Comparison of ENCODE assay signal across 1 cellular context in the genomic region with DNA sequence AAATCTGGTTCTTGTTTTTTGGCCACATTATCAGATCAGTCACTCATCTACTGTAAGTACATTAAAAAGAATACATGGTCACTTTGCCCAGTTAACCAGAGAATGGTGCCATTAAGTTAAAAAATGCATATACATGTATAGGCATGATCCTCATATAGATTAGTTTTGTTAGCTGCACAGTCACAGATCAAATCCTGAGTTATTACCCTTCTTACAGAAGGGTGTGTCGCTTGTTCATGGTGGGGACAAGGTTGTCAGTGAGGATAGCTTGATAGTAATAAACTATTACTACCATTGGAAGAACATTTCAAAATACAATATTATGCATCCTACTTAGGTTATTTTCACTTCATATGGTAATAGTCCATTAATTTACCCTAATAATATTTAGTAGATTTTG.
TF ChIP-seq lines count a peak whose summit lies in the region.

No MANE protein-coding gene starts in this region.

TF ChIP-seq in K562, 482 proteins besides CTCF, POLR2A, EP300 and RAD21 (continued from another document):
- TF ChIP-seq, protein P1, sequence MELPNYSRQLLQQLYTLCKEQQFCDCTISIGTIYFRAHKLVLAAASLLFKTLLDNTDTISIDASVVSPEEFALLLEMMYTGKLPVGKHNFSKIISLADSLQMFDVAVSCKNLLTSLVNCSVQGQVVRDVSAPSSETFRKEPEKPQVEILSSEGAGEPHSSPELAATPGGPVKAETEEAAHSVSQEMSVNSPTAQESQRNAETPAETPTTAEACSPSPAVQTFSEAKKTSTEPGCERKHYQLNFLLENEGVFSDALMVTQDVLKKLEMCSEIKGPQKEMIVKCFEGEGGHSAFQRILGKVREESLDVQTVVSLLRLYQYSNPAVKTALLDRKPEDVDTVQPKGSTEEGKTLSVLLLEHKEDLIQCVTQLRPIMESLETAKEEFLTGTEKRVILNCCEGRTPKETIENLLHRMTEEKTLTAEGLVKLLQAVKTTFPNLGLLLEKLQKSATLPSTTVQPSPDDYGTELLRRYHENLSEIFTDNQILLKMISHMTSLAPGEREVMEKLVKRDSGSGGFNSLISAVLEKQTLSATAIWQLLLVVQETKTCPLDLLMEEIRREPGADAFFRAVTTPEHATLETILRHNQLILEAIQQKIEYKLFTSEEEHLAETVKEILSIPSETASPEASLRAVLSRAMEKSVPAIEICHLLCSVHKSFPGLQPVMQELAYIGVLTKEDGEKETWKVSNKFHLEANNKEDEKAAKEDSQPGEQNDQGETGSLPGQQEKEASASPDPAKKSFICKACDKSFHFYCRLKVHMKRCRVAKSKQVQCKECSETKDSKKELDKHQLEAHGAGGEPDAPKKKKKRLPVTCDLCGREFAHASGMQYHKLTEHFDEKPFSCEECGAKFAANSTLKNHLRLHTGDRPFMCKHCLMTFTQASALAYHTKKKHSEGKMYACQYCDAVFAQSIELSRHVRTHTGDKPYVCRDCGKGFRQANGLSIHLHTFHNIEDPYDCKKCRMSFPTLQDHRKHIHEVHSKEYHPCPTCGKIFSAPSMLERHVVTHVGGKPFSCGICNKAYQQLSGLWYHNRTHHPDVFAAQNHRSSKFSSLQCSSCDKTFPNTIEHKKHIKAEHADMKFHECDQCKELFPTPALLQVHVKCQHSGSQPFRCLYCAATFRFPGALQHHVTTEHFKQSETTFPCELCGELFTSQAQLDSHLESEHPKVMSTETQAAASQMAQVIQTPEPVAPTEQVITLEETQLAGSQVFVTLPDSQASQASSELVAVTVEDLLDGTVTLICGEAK (IDR thresholded peaks at IDR 0.05) = no peak
- TF ChIP-seq, protein P1 (CRISPR knock-in tag; IDR thresholded peaks at IDR 0.05) = no peak
- TF ChIP-seq, protein P2, sequence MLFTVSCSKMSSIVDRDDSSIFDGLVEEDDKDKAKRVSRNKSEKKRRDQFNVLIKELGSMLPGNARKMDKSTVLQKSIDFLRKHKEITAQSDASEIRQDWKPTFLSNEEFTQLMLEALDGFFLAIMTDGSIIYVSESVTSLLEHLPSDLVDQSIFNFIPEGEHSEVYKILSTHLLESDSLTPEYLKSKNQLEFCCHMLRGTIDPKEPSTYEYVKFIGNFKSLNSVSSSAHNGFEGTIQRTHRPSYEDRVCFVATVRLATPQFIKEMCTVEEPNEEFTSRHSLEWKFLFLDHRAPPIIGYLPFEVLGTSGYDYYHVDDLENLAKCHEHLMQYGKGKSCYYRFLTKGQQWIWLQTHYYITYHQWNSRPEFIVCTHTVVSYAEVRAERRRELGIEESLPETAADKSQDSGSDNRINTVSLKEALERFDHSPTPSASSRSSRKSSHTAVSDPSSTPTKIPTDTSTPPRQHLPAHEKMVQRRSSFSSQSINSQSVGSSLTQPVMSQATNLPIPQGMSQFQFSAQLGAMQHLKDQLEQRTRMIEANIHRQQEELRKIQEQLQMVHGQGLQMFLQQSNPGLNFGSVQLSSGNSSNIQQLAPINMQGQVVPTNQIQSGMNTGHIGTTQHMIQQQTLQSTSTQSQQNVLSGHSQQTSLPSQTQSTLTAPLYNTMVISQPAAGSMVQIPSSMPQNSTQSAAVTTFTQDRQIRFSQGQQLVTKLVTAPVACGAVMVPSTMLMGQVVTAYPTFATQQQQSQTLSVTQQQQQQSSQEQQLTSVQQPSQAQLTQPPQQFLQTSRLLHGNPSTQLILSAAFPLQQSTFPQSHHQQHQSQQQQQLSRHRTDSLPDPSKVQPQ (CRISPR knock-in tag; IDR thresholded peaks at IDR 0.05; ENCODE audit: borderline replicate concordance) = no peak
- TF ChIP-seq, protein P3, sequence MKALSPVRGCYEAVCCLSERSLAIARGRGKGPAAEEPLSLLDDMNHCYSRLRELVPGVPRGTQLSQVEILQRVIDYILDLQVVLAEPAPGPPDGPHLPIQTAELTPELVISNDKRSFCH (CRISPR knock-in tag; IDR thresholded peaks at IDR 0.05) = no peak
- TF ChIP-seq, protein P3 (tag; IDR thresholded peaks at IDR 0.05) = no peak
- TF ChIP-seq ZFP1 (CRISPR knock-in tag; IDR thresholded peaks at IDR 0.05) (no peak), NFE2 (IDR thresholded peaks at IDR 0.05; ENCODE audit: low read depth) (no peak)
